ENCODE assay signal across 19 cellular contexts in genomic region chr16:56273615-56274014, GRCh38.
"Had no signal": no experiment of that assay in that cellular context is flagged by ENCODE, and none has a peak within 500 bp of the region (broad histone marks: within the 10 kb centered on the region; RNA-seq: fewer than 3 reads in every experiment).

No MANE protein-coding gene starts in this region.

- H3K27me3 ChIP-seq: cardiac muscle cell, heart right ventricle, neutrophil, right lobe of liver, spleen, transverse colon had no signal

- H3K9me3 ChIP-seq: mucosa of descending colon, neutrophil, right lobe of liver, spleen, thoracic aorta, transverse colon had no signal

- H3K27ac ChIP-seq: cardiac muscle cell, coronary artery, heart right ventricle, neutrophil, right lobe of liver, spleen, thoracic aorta, transverse colon had no signal

- H3K36me3 ChIP-seq: cardiac muscle cell, heart right ventricle, neutrophil, spleen, thoracic aorta, transverse colon had no signal

- H3K4me3 ChIP-seq: cardiac muscle cell, coronary artery, heart right ventricle, mucosa of descending colon, right lobe of liver, spleen, thoracic aorta, transverse colon had no signal

- DNase-seq: effector CD8-positive, alpha-beta T cell; foreskin melanocyte; heart right ventricle; islet precursor cell; left cardiac atrium; mammary epithelial cell; mucosa of descending colon; naive thymus-derived CD8-positive, alpha-beta T cell; posterior cingulate gyrus; right lobe of liver; spleen; stimulated activated CD4-positive, alpha-beta T cell treated with anti-CD3 and anti-CD28 coated beads, Interleukin-15, amount 100 ng/mL, for 24 hours; stimulated activated CD4-positive, alpha-beta T cell treated with anti-CD3 and anti-CD28 coated beads, Interleukin-1b, Interleukin-23, amount 100 ng/mL, for 48 hours; stimulated activated CD4-positive, alpha-beta T cell treated with anti-CD3 and anti-CD28 coated beads, Interleukin-4, amount 100 ng/mL, for 24 hours; transverse colon had no signal
